In the genomic region with DNA sequence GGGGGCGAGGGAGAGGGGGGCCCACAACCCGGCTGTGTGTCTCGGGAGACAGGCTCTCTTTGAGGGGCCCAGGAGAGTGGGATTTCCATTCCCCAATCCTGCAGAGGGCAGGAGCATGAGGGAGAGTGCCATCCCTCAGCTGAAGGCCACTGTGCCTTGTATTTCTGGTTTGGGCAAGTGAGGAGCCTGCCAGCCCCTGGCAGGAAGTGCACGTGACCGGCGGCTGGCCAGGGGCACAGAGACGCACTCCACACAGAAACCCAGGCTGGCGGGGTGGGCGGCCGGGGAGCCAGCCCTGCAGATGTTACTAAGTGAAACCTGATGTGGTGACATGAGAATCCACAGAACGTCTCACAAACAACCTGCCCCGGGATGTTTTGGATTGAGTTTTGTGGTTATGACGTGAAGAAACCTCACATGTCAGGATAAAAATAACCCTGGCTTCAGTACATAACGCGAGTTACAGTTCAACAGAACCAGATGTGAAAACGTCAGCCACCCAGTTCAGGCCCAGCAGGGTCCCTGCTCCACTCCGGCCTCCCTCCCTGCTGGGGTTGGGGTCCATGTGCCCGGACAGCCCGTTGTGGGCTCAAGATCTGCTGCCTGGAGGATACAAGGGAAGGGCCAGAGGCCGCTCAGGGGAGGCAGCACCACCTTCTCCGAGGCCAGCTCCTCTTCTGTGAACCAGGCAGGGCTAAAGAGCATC, we compare ENCODE assay signal across 8 cellular contexts. TPM values are rescaled to one million over a fixed set of nuclear protein-coding genes. Genes with fewer than 3 reads are reported as not detected.
DNase-seq lines count a peak whose midpoint lies in the region; ATAC-seq and TF ChIP-seq lines count a peak whose summit lies in the region.

No MANE protein-coding gene starts in this region.

- no peak for TF ChIP-seq CTCF in IMR-90 (conservative IDR thresholded peaks at IDR 0.05; ENCODE audit: low read depth, low read length)
- TF ChIP-seq CTCF in fibroblast of lung (conservative IDR thresholded peaks at IDR 0.05 in 1 of 2, IDR thresholded peaks at IDR 0.05 in 1 of 2; ENCODE audit: low read depth in 1 of 2, low read length in 2 of 2) = no peak
- no peak for TF ChIP-seq CTCF in gastrocnemius medialis (IDR thresholded peaks at IDR 0.05 in 4 of 5, conservative IDR thresholded peaks at IDR 0.05 in 1 of 5)

- H2AFZ ChIP-seq in IMR-90 (replicated peaks; ENCODE audit: low read length, poor library complexity) (peak overlapping the region; percentile 73), fibroblast of lung (ENCODE audit: low read length) (no peak overlapping the region)

- peaks cover 58% of the 10 kb centered on the region for H3K4me1 ChIP-seq in IMR-90 (ENCODE audit: control insufficient read depth, insufficient read depth, low read length)
- peaks cover 50% of the 10 kb centered on the region for H3K4me1 ChIP-seq in fibroblast of lung (ENCODE audit: control insufficient read depth, extremely low read depth, insufficient read depth, low read length)
- H3K4me1 ChIP-seq in gastrocnemius medialis = peaks cover 39 to 45% of the 10 kb centered on the region in 2 donors

- H2BK120ac ChIP-seq in IMR-90 (ENCODE audit: low read depth, low read length) = peak overlapping the region; percentile 96

- H3K4me2 ChIP-seq in IMR-90 (ENCODE audit: low read depth, low read length) (peak overlapping the region; percentile 38), fibroblast of lung (ENCODE audit: extremely low read depth, insufficient read depth, low read length) (peak overlapping the region; percentile 61)

- H3K9me3 ChIP-seq in IMR-90 (ENCODE audit: control insufficient read depth, insufficient read depth, low read length) = no peaks in the 10 kb centered on the region
- H3K9me3 ChIP-seq in fibroblast of lung (ENCODE audit: control insufficient read depth, insufficient read depth, low read depth, low read length) = no peaks in the 10 kb centered on the region
- H3K9me3 ChIP-seq in gastrocnemius medialis = no peaks in the 10 kb centered on the region

- in situ Hi-C loops in IMR-90 (cut with MboI; ENCODE audit: low sequenced_read_pairs) = loop anchor here (5.0 kb wide), 1 partner anchor 50 kb away; the partner anchor contains the start of gene MTSS2
- in situ Hi-C loops in gastrocnemius medialis (cut with MboI; ENCODE audit: low sequenced_read_pairs in 4 of 4) = loop anchor here in 1 of 4 donors (10.0 kb wide), 1 partner anchor 53 kb away; the partner anchor contains the start of gene MTSS2

- H3K56ac ChIP-seq in IMR-90 (ENCODE audit: extremely low read depth, insufficient read depth, low read length) = peak overlapping the region; percentile 19; the same call in 1 of the 2 replicates

- peak overlapping the region; percentile 43 to 90 for H4K8ac ChIP-seq in IMR-90 (ENCODE audit: low read depth in 2 of 2, low read length in 2 of 2)

- intact Hi-C loops in IMR-90 (cut with micrococcal nuclease) (loop anchor here (1.0 to 2.0 kb wide), 4 partner anchors 22 to 52 kb away; no protein-coding TSS in a partner anchor), gastrocnemius medialis (cut with DNase I; ENCODE audit: low total_unique reads) (loop anchor here (1.0 kb wide), 2 partner anchors 22 to 50 kb away; no protein-coding TSS in a partner anchor)

- H2BK15ac ChIP-seq in IMR-90 (ENCODE audit: low read depth, low read length) = peak overlapping the region; percentile 79; the same call in 1 of the 3 replicates

- CTCF ChIA-PET in IMR-90 (lab: Yijun Ruan, JAX) = interaction anchor here (0.6 to 2.3 kb wide), 12 partner anchors 9 to 184 kb away, joined by 3 to 12 read pairs (median 3); no protein-coding TSS in a partner anchor

- H3K14ac ChIP-seq in IMR-90 (replicated peaks; ENCODE audit: low read depth, low read length) = peak overlapping the region; percentile 90

- no peak overlapping the region for H3K4me3 ChIP-seq in IMR-90 (ENCODE audit: insufficient read depth, low read depth, low read length)
- peak overlapping the region in 1 of 4 experiments; percentile 41 for H3K4me3 ChIP-seq in fibroblast of lung (replicated peaks in 1 of 4; ENCODE audit: control extremely low read depth in 1 of 4, insufficient read depth in 1 of 4, low read depth in 3 of 4, low read length in 4 of 4)
- H3K4me3 ChIP-seq in gastrocnemius medialis = peak overlapping the region in 2 of 4 donors; percentile 5 to 34

- ATAC-seq in GM19468 (IDR thresholded peaks at IDR 0.05; ENCODE audit: extremely low read depth, unreplicated experiment) = peak; percentile 87
- peak; percentile 28 for ATAC-seq in IMR-90 (ENCODE audit: low read depth)
- ATAC-seq in gastrocnemius medialis = peak; percentile 77 to 89

- no TSS peak for BruUV-seq in IMR-90 (replicated peaks; lab: Mats Ljungman, UMichigan)

- H3K79me2 ChIP-seq in fibroblast of lung (ENCODE audit: control insufficient read depth, insufficient read depth, low read length) = no peaks in the 10 kb centered on the region

- peaks cover 43% of the 10 kb centered on the region for H3K9me1 ChIP-seq in IMR-90 (ENCODE audit: insufficient read depth, low read length)

- H3K4ac ChIP-seq in IMR-90 (ENCODE audit: low read depth, low read length) = peak overlapping the region; percentile 95

- H2BK5ac ChIP-seq in IMR-90 (ENCODE audit: low read depth, low read length, poor library complexity, severe bottlenecking) = peak overlapping the region; percentile 94

- peak overlapping the region; percentile 92 for H4K91ac ChIP-seq in IMR-90 (ENCODE audit: insufficient read depth, low read depth, low read length)

- peak overlapping the region; percentile 83 for H3K23ac ChIP-seq in IMR-90 (ENCODE audit: low read depth, low read length)

- peak overlapping the region; percentile 98 for H2AK5ac ChIP-seq in IMR-90 (ENCODE audit: low read depth, low read length)

- peak overlapping the region; percentile 95 for H2BK20ac ChIP-seq in IMR-90 (ENCODE audit: low read depth, low read length)

- H3K27ac ChIP-seq in IMR-90 (ENCODE audit: insufficient read depth, low read length) = peak overlapping the region; percentile 95
- peak overlapping the region; percentile 100 for H3K27ac ChIP-seq in fibroblast of lung (ENCODE audit: insufficient read depth, low read length)
- H3K27ac ChIP-seq in gastrocnemius medialis = peak overlapping the region; percentile 86 to 91 (median 90)

- TF ChIP-seq POLR2A in IMR-90 (IDR thresholded peaks at IDR 0.05; ENCODE audit: low read depth, low read length) (peak; percentile 86), gastrocnemius medialis (IDR thresholded peaks at IDR 0.05) (peak; percentile 51 to 69)

- 0% methylated on average over 3 of the region's 21 CpGs; no CpG with 5 or more reads in 1 of the 2 experiments for WGBS in IMR-90 (ENCODE audit: extremely low coverage in 2 of 2, insufficient read length in 1 of 2), 2 experiments

- peak overlapping the region; percentile 90 for H3K18ac ChIP-seq in IMR-90 (ENCODE audit: low read depth, low read length)

- dilution Hi-C loops in IMR-90 (cut with HindIII; ENCODE audit: low sequenced_read_pairs, unreplicated experiment) = no loop called here

- POLR2A ChIA-PET in IMR-90 (lab: Charles Lee; ENCODE audit: unreplicated experiment) = interaction anchor here (0.6 to 1.3 kb wide), 4 partner anchors 13 to 50 kb away, joined by 3 to 7 read pairs (median 3); no protein-coding TSS in a partner anchor

- peak overlapping the region; percentile 86 for H4K5ac ChIP-seq in IMR-90 (ENCODE audit: low read depth, low read length)

- H3K27me3 ChIP-seq in IMR-90 (ENCODE audit: control insufficient read depth, insufficient read depth, low read length) (no peaks in the 10 kb centered on the region), fibroblast of lung (ENCODE audit: control insufficient read depth, insufficient read depth, low read length) (no peaks in the 10 kb centered on the region), gastrocnemius medialis (no peaks in the 10 kb centered on the region)

- H3K79me1 ChIP-seq in IMR-90 (ENCODE audit: low read depth in 1 of 2, low read length in 2 of 2) = peaks cover 0 to 68% of the 10 kb centered on the region in 2 experiments; a peak in 3 of 4 replicates

- peak; percentile 58 for DNase-seq in Ammon's horn (ENCODE audit: low spot score)
- DNase-seq in IMR-90 = peak; percentile 99
- peak; percentile 17 for DNase-seq in activated T-cell treated with anti-CD3 and anti-CD28 coated beads for 4 hours
- DNase-seq in fibroblast of lung (ENCODE audit: low read depth in 2 of 2) = peak; percentile 80 to 100
- DNase-seq in gastrocnemius medialis = peak; percentile 77 to 83
- no peak for DNase-seq in SIG-M5 (lab: John Stamatoyannopoulos, UW)
- no peak for DNase-seq in NCI-H1105 treated with DMSO at 0.1 percent for 48 hours (lab: John Stamatoyannopoulos, UW)

- peak overlapping the region; percentile 25 for H3K9ac ChIP-seq in IMR-90 (ENCODE audit: low read depth, low read length)
- peak overlapping the region; percentile 82 for H3K9ac ChIP-seq in fibroblast of lung (ENCODE audit: insufficient read depth, low read length)

- H4K20me1 ChIP-seq in IMR-90 (ENCODE audit: insufficient read depth, low read length) = no peaks in the 10 kb centered on the region
- H4K20me1 ChIP-seq in fibroblast of lung (ENCODE audit: control insufficient read depth, extremely low read depth, insufficient read depth, low read length) = no peaks in the 10 kb centered on the region

- peak overlapping the region; percentile 94 for H2AK9ac ChIP-seq in IMR-90 (replicated peaks; ENCODE audit: low read depth, low read length, poor library complexity)

- no peaks in the 10 kb centered on the region for H3K36me3 ChIP-seq in IMR-90 (ENCODE audit: control insufficient read depth, insufficient read depth, low read length)
- H3K36me3 ChIP-seq in fibroblast of lung (ENCODE audit: control insufficient read depth, insufficient read depth, low read length) = no peaks in the 10 kb centered on the region
- no peaks in the 10 kb centered on the region for H3K36me3 ChIP-seq in gastrocnemius medialis

- 0 out of 2 replicates have a peak, but pooled peaks have one; percentile 26 for TF ChIP-seq RAD21 in IMR-90 (IDR thresholded peaks at IDR 0.05; ENCODE audit: low read length)

TF ChIP-seq in IMR-90, 13 proteins besides CTCF, POLR2A, EP300 and RAD21 (continues in another document):
- TF ChIP-seq CHD1 (IDR thresholded peaks at IDR 0.05; ENCODE audit: low read depth, low read length) (0 out of 2 replicates have a peak, but pooled peaks have one; percentile 26), SMC3 (IDR thresholded peaks at IDR 0.05; ENCODE audit: low read depth, low read length) (no peak; the same call in none of the 2 replicates), MXI1 (IDR thresholded peaks at IDR 0.05; ENCODE audit: borderline replicate concordance, low read depth, low read length) (no peak)

RNA-seq across cellular contexts. Expression of gene MTSS2, which starts 51.7 kb away (rescaled TPM):
- total RNA-seq in IMR-90 (2012; rRNA removed) (8.9 and 9.1 TPM in 2 replicates), fibroblast of lung (81.7 and 126 TPM in 2 replicates), gastrocnemius medialis (100 to 1,000 TPM in 1 of 4 donors, 10 to 100 TPM in 3; 42.6 to 160 (median 93.9) TPM)
- polyA plus RNA-seq in IMR-90 (2012; rRNA removed) (86.2 and 108 TPM in 2 replicates), fibroblast of lung (90.4 and 131 TPM in 2 replicates)
- polyA plus RNA-seq in IMR-90 (2012; cell fraction: cytosol; rRNA removed) = 69.9 and 88.4 TPM in 2 replicates
- 148 and 251 TPM in 2 replicates for polyA plus RNA-seq in IMR-90 (2012; cell fraction: nucleus; rRNA removed; ENCODE audit: low replicate concordance)
- 128 and 258 TPM in 2 replicates for polyA plus RNA-seq in fibroblast of lung (2012)
- polyA minus RNA-seq in fibroblast of lung (ENCODE audit: low replicate concordance) = 86.5 and 259 TPM in 2 replicates

Comparison
In these comparisons a context has a peak if more than half of its experiments do, and no peak if none do; other contexts are left out.
1. DNase-seq: peak in Ammon's horn (single experiment), IMR-90 (single experiment), activated T-cell treated with anti-CD3 and anti-CD28 coated beads for 4 hours (single experiment), fibroblast of lung (2 of 2) and gastrocnemius medialis (2 of 2); none in SIG-M5 (single experiment) and NCI-H1105 treated with DMSO at 0.1 percent for 48 hours (single experiment).
2. ATAC-seq: peak in every context shown above with its lines; median percentile 87 in GM19468; 83 in gastrocnemius medialis; 28 in IMR-90.
3. Peak in every context shown above with its lines, with median percentiles within 50 percentile points of each other: H3K27ac ChIP-seq.